ENCODE assay signal across 7 cellular contexts in the genomic region with DNA sequence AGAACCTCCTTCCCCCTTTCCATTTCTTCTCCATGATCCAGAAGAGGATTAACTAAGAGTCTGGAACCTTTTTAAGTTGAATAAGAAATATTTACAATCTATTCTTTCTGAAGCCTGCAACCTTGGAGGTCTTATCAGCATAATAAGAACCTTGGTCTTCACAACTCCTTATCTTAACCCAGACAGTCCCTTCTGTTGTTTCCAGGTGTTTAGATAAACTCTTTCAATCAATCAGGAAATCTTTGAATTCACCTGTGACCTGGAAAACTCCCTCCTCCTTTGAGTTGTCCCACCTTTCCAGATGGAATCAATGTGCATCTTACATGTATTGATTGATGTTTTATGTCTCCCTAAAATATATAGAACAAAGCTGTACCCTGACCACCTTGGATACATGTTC.
"Had no signal": no experiment of that assay in that cellular context is flagged by ENCODE, and none has a peak within 500 bp of the region (broad histone marks: within the 10 kb centered on the region; RNA-seq: fewer than 3 reads in every experiment).

No MANE protein-coding gene starts in this region.

- FAIRE-seq: HepG2, HTR-8/SVneo had no signal

- ATAC-seq: HepG2 had no signal

- H3K36me3 Mint-ChIP-seq: IgD-negative memory B cell had no signal

- H3K4me3 Mint-ChIP-seq: IgD-negative memory B cell had no signal

- DNase-seq: IMR-90, KBM-7, KG1 had no signal

- H3K9me3 Mint-ChIP-seq: IgD-negative memory B cell had no signal

- H3K27ac ChIP-seq: HL-60 had no signal
